In the genomic region with DNA sequence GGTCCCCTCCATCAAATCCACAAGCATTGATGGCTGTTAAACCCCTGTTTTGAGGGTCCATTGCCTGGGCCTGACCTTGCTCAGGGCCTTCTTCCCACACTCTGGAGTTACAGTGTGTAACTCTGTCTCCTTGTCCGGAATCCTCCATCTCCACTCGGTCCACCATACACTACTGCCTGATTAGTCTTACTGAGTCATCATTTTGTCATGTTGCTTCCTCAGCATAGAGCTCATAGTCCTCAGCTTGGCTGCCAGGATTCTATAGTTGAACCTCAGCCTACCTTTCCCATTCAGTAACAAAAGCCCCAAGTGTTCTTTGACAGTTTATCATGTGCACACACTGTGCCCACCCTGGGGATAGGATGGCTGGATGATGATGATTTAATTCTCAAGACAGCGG, we compare ENCODE assay signal across 24 cellular contexts.
A peak's percentile ranks its signal among the peaks of the same experiment; 100 is the strongest.
DNase-seq lines count a peak whose midpoint lies in the region; ATAC-seq and TF ChIP-seq lines count a peak whose summit lies in the region.
"Had no signal": no experiment of that assay in that cellular context is flagged by ENCODE, and none has a peak within 500 bp of the region (broad histone marks: within the 10 kb centered on the region; RNA-seq: fewer than 3 reads in every experiment).

No MANE protein-coding gene starts in this region.

- H3K9ac ChIP-seq in H9 (ENCODE audit: extremely low read depth, insufficient read length, low read length), result no peak overlapping the region

- H3K79me2 ChIP-seq in H9 (ENCODE audit: insufficient read depth, low read length), result no peaks in the 10 kb centered on the region

- H3K27me3 Mint-ChIP-seq in H9 (ENCODE audit: low read depth), result no peaks in the 10 kb centered on the region
- H3K27me3 Mint-ChIP-seq: activated CD8-positive, alpha-beta T cell treated with anti-CD3 and anti-CD28 coated beads for 36 hours; naive thymus-derived CD8-positive, alpha-beta T cell; progenitor cell of endocrine pancreas had no signal

- in situ Hi-C loops in astrocyte of the spinal cord (cut with HindIII; ENCODE audit: low sequenced_read_pairs), result no loop called here

- H3K27ac ChIP-seq in H9 (ENCODE audit: insufficient read length, low read depth, low read length), result no peak overlapping the region
- H3K27ac ChIP-seq: vagina had no signal

- no peak overlapping the region for H3K18ac ChIP-seq in H9 (ENCODE audit: insufficient read length, low read depth, low read length)

- no peaks in the 10 kb centered on the region for H3K4me1 ChIP-seq in H9 (ENCODE audit: insufficient read depth, low read length)
- H3K4me1 ChIP-seq: vagina had no signal

- no peak overlapping the region for H4K5ac ChIP-seq in H9 (ENCODE audit: insufficient read length, low read depth, low read length)

- H3K9me3 Mint-ChIP-seq in H9, result no peaks in the 10 kb centered on the region
- H3K9me3 Mint-ChIP-seq: activated CD8-positive, alpha-beta T cell treated with anti-CD3 and anti-CD28 coated beads for 36 hours; activated T-helper 1 cell treated with anti-CD3 and anti-CD28 coated beads, Interleukin-12 subunit alpha, Interleukin-12 subunit beta, Interleukin-2, Interleukin-4 antibody, amounts not matched to agents 30 ng/mL and 10 ng/mL and 1 ng/mL, durations not matched to agents 14 hours and 24 hours and 36 hours; naive thymus-derived CD8-positive, alpha-beta T cell had no signal

- no peak overlapping the region for H3K4me2 ChIP-seq in H9 (ENCODE audit: insufficient read depth, insufficient read length, low read length)

- H3K56ac ChIP-seq in H9 (ENCODE audit: insufficient read length, low read depth, low read length), result no peak overlapping the region

- H4K8ac ChIP-seq in H9 (replicated peaks; ENCODE audit: insufficient read length, low read depth, low read length), result no peak overlapping the region

- no peak overlapping the region for H2BK120ac ChIP-seq in H9 (ENCODE audit: low read depth, low read length, poor library complexity, severe bottlenecking)

- no peak for TF ChIP-seq POLR2A in erythroblast (IDR thresholded peaks at IDR 0.05; ENCODE audit: low read length)

- no peak overlapping the region for H2BK5ac ChIP-seq in H9 (ENCODE audit: insufficient read length, low read length)

- no peak overlapping the region for H2BK12ac ChIP-seq in H9 (ENCODE audit: insufficient read length, low read depth, low read length)

- no peak overlapping the region for H3K4me3 Mint-ChIP-seq in H9
- H3K4me3 Mint-ChIP-seq: activated CD8-positive, alpha-beta T cell treated with anti-CD3 and anti-CD28 coated beads for 36 hours; activated T-helper 1 cell treated with anti-CD3 and anti-CD28 coated beads, Interleukin-12 subunit alpha, Interleukin-12 subunit beta, Interleukin-2, Interleukin-4 antibody, amounts not matched to agents 30 ng/mL and 10 ng/mL and 1 ng/mL, durations not matched to agents 14 hours and 24 hours and 36 hours; naive thymus-derived CD8-positive, alpha-beta T cell had no signal

- H2AK5ac ChIP-seq in H9 (ENCODE audit: insufficient read length, low read length), result no peak overlapping the region

- no peak for TF ChIP-seq CTCF in astrocyte of the spinal cord (IDR thresholded peaks at IDR 0.05; ENCODE audit: low read depth, low read length)
- TF ChIP-seq CTCF in H9 (conservative IDR thresholded peaks at IDR 0.05), result no peak

- no peak overlapping the region for H3K4ac ChIP-seq in H9 (ENCODE audit: low read depth, low read length)

- no peak overlapping the region for H2BK15ac ChIP-seq in H9 (ENCODE audit: low read depth, low read length)

- no peak for ATAC-seq in left cardiac atrium
- no peak for ATAC-seq in HG03354 (IDR thresholded peaks at IDR 0.05; ENCODE audit: poor library complexity, severe bottlenecking, unreplicated experiment)
- ATAC-seq: activated CD8-positive, alpha-beta T cell treated with anti-CD3 and anti-CD28 coated beads for 36 hours; naive thymus-derived CD8-positive, alpha-beta T cell; stimulated activated naive CD8-positive, alpha-beta T cell treated with anti-CD3 and anti-CD28 coated beads, Interleukin-15, Interleukin-2, amounts not matched to agents 100 U/mL and 50 U/mL, for 24 hours had no signal

- H3K23me2 ChIP-seq in H9 (ENCODE audit: insufficient read length, low read depth, low read length, poor library complexity, severe bottlenecking), result no peaks in the 10 kb centered on the region

- no peak overlapping the region for H3K14ac ChIP-seq in H9 (ENCODE audit: insufficient read depth, low read length)

- H3K79me1 ChIP-seq in H9 (ENCODE audit: insufficient read depth, low read depth, low read length, poor library complexity, severe bottlenecking), result no peaks in the 10 kb centered on the region

- no peak overlapping the region for H2AFZ ChIP-seq in H9 (ENCODE audit: low read length)

- no peaks in the 10 kb centered on the region for H3K9me3 ChIP-seq in H9 (ENCODE audit: control insufficient read depth, low read depth, low read length)
- H3K9me3 ChIP-seq: vagina had no signal

- no peak overlapping the region for H3K4me3 ChIP-seq in astrocyte of the spinal cord (ENCODE audit: low read depth, low read length)
- H3K4me3 ChIP-seq: lung, vagina had no signal

- H2BK20ac ChIP-seq in H9 (ENCODE audit: low read depth, low read length, poor library complexity, severe bottlenecking), result no peak overlapping the region

- 0 out of 7 replicates have a peak overlapping the region, but pooled peaks of 1 of the 3 experiments have one; percentile 2 for H3K27ac Mint-ChIP-seq in H9
- H3K27ac Mint-ChIP-seq: activated CD8-positive, alpha-beta T cell treated with anti-CD3 and anti-CD28 coated beads for 36 hours; activated T-helper 1 cell treated with anti-CD3 and anti-CD28 coated beads, Interleukin-12 subunit alpha, Interleukin-12 subunit beta, Interleukin-2, Interleukin-4 antibody, amounts not matched to agents 30 ng/mL and 10 ng/mL and 1 ng/mL, durations not matched to agents 14 hours and 24 hours and 36 hours; progenitor cell of endocrine pancreas had no signal

- H3K4me1 Mint-ChIP-seq in H9, result peaks cover 2 to 16% of the 10 kb centered on the region in 2 experiments

- H4K20me1 ChIP-seq in H9 (ENCODE audit: control insufficient read depth, insufficient read depth, insufficient read length), result no peaks in the 10 kb centered on the region

- no peak overlapping the region for H3T11ph ChIP-seq in H9 (ENCODE audit: low read length)

- intact Hi-C loops in left cardiac atrium (cut with DNase I), result loop anchor here in 1 of 2 donors (5.0 kb wide), 1 partner anchor 52 kb away; no protein-coding TSS in a partner anchor

- no CpG with 5 or more reads among the region's 3 CpGs for WGBS in H9 (ENCODE audit: extremely low coverage, insufficient read length, low lambda C conversion rate)

- H4K91ac ChIP-seq in H9 (ENCODE audit: insufficient read length, low read depth, low read length), result no peak overlapping the region

- peak; percentile 60 for DNase-seq in AG08395 (ENCODE audit: low spot score)
- DNase-seq in LHCN-M2 (ENCODE audit: low read depth), result peak; percentile 13
- DNase-seq in astrocyte of the spinal cord (ENCODE audit: low read depth, low spot score), result peak; percentile 50
- DNase-seq in kidney tubule cell (ENCODE audit: low spot score), result peak; percentile 35
- no peak for DNase-seq in erythroblast (lab: John Stamatoyannopoulos, UW)
- no peak for DNase-seq in left cardiac atrium
- no peak for DNase-seq in H9
- DNase-seq: ACHN; activated CD8-positive, alpha-beta T cell treated with anti-CD3 and anti-CD28 coated beads for 36 hours; aorta; COR-L47; foreskin melanocyte; GF-D8; naive thymus-derived CD8-positive, alpha-beta T cell; NCI-H2081 treated with DMSO at 0.1 percent for 48 hours; NCI-H526 treated with DMSO at 0.1 percent for 48 hours; OCI-M1; stimulated activated CD4-positive, alpha-beta T cell treated with anti-CD3 and anti-CD28 coated beads, Interleukin-12 subunit alpha, Interleukin-12 subunit beta, amount 100 ng/mL, for 4 hours; stimulated activated naive CD8-positive, alpha-beta T cell treated with anti-CD3 and anti-CD28 coated beads, Interleukin-15, Interleukin-2, amounts not matched to agents 100 U/mL and 50 U/mL, for 24 hours had no signal

- peaks cover 0 to 6% (median 0%) of the 10 kb centered on the region in 3 experiments; a peak in 2 of 7 replicates for H3K36me3 Mint-ChIP-seq in H9 (ENCODE audit: insufficient read depth in 1 of 3, low read depth in 3 of 3)

- no peak overlapping the region for H3K23ac ChIP-seq in H9 (ENCODE audit: insufficient read length, low read depth, low read length)

- no peaks in the 10 kb centered on the region for H3K27me3 ChIP-seq in H9 (ENCODE audit: insufficient read depth, low read length)
- H3K27me3 ChIP-seq: vagina had no signal

Comparison
In these comparisons a context has a peak if more than half of its experiments do, and no peak if none do; other contexts are left out.
1. DNase-seq: peak in AG08395 (single experiment), LHCN-M2 (single experiment), astrocyte of the spinal cord (single experiment) and kidney tubule cell (single experiment); none in erythroblast (0 of 2), left cardiac atrium (single experiment) and H9 (single experiment).